1 cellular context compared by ENCODE assay signal in genomic region chr1:234926252-234926573, GRCh38.
TF ChIP-seq lines count a peak whose summit lies in the region.

No MANE protein-coding gene starts in this region.

TF ChIP-seq in GM23338, 12 proteins besides CTCF, POLR2A, EP300 and RAD21 (continued from another document):
- TF ChIP-seq ZNF462 (CRISPR knock-in tag; IDR thresholded peaks at IDR 0.05): no peak
- no peak for TF ChIP-seq EZH2phosphoT487 (IDR thresholded peaks at IDR 0.05; ENCODE audit: unreplicated experiment)
- TF ChIP-seq ZNF114 (CRISPR knock-in tag; IDR thresholded peaks at IDR 0.05): no peak
- TF ChIP-seq CREB1 (CRISPR knock-in tag; IDR thresholded peaks at IDR 0.05; ENCODE audit: low read depth): no peak
- TF ChIP-seq POLR2AphosphoS5 (IDR thresholded peaks at IDR 0.05; ENCODE audit: low read depth): no peak
- TF ChIP-seq REST (IDR thresholded peaks at IDR 0.05; ENCODE audit: unreplicated experiment): no peak
